8 cellular contexts compared by ENCODE assay signal in genomic region chr22:21735198-21736083, GRCh38.
DNase-seq lines count a peak whose midpoint lies in the region; ATAC-seq and TF ChIP-seq lines count a peak whose summit lies in the region.

YPEL1 (minus strand) TSS chr22:21735794; CDS start chr22:21710744, 25,050 bp downstream.

- in situ Hi-C loops in GM18951 (cut with MboI; ENCODE audit: low sequenced_read_pairs, unreplicated experiment), result no loop called here

- DNase-seq in AG08396 (ENCODE audit: low spot score), result peak; percentile 99
- DNase-seq in NCI-H446 (lab: John Stamatoyannopoulos, UW), result peak; percentile 87 to 99
- DNase-seq in cerebellar cortex (ENCODE audit: low spot score), result peak; percentile 93
- peak; percentile 98 for DNase-seq in islet precursor cell
- peak; percentile 84 to 87 for DNase-seq in stimulated activated CD4-positive, alpha-beta T cell treated with anti-CD3 and anti-CD28 coated beads, Interleukin-12 subunit alpha, Interleukin-12 subunit beta, amount 100 ng/mL, for 24 hours (ENCODE audit: low read depth in 2 of 2)

- peak; percentile 85 for ATAC-seq in HG03175 (IDR thresholded peaks at IDR 0.05; ENCODE audit: unreplicated experiment)
- ATAC-seq in activated CD4-positive, CD25-positive, alpha-beta regulatory T cell treated with anti-CD3 and anti-CD28 coated beads, Interleukin-2, amount 50 U/mL, for 24 hours, result peak; percentile 96 to 98

- peak; percentile 59 for TF ChIP-seq POLR2A in GM18951 (IDR thresholded peaks at IDR 0.05; ENCODE audit: extremely low read depth, insufficient read depth, insufficient read length)

Comparison
In these comparisons a context has a peak if more than half of its experiments do, and no peak if none do; other contexts are left out.
1. Peak in every context shown above with its lines: DNase-seq and ATAC-seq.